ENCODE assay signal across 2 cellular contexts in genomic region chr6:3208775-3209113, GRCh38.
TF ChIP-seq lines count a peak whose summit lies in the region.

No MANE protein-coding gene starts in this region.

TF ChIP-seq in HEK293T, 16 proteins besides CTCF, POLR2A, EP300 and RAD21:
- TF ChIP-seq PKNOX1 (IDR thresholded peaks at IDR 0.05) (peak; percentile 26; the same call in 1 of the 2 replicates), ARNT (IDR thresholded peaks at IDR 0.05) (no peak), LEF1 (IDR thresholded peaks at IDR 0.05; ENCODE audit: borderline replicate concordance) (no peak)

TF ChIP-seq in GM12878, 131 proteins besides CTCF, POLR2A, EP300 and RAD21:
- TF ChIP-seq USF2 (IDR thresholded peaks at IDR 0.05; ENCODE audit: borderline replicate concordance, low read depth, low read length) = no peak
